14 cellular contexts compared by ENCODE assay signal in genomic region chr14:103748539-103748867, GRCh38. TPM values are rescaled to one million over a fixed set of nuclear protein-coding genes. Genes with fewer than 3 reads are reported as not detected.
DNase-seq lines count a peak whose midpoint lies in the region; ATAC-seq and TF ChIP-seq lines count a peak whose summit lies in the region.
"Had no signal": no experiment of that assay in that cellular context is flagged by ENCODE, and none has a peak within 500 bp of the region (broad histone marks: within the 10 kb centered on the region; RNA-seq: fewer than 3 reads in every experiment).

No MANE protein-coding gene starts in this region.

- H3K9me3 ChIP-seq in CD4-positive, alpha-beta T cell (ENCODE audit: control insufficient read depth, low read length) = no peaks in the 10 kb centered on the region
- H3K9me3 ChIP-seq: body of pancreas, left ventricle myocardium inferior, psoas muscle had no signal

- peaks cover 11% of the 10 kb centered on the region for H3K4me1 Mint-ChIP-seq in CD4-positive, alpha-beta T cell (ENCODE audit: low read depth)
- H3K4me1 Mint-ChIP-seq in activated CD4-positive, alpha-beta T cell treated with anti-CD3 and anti-CD28 coated beads for 36 hours = peaks cover 16% of the 10 kb centered on the region
- peaks cover 17% of the 10 kb centered on the region for H3K4me1 Mint-ChIP-seq in activated naive CD4-positive, alpha-beta T cell treated with anti-CD3 and anti-CD28 coated beads for 36 hours (ENCODE audit: low read depth)

- H3K27ac ChIP-seq in CD4-positive, alpha-beta T cell (ENCODE audit: low read depth, low read length) = no peak overlapping the region
- H3K27ac ChIP-seq: body of pancreas, left ventricle myocardium inferior, psoas muscle had no signal

- CTCF ChIA-PET in CD4-positive, alpha-beta T cell (lab: Charles Lee) = interaction anchor here (0.6 kb wide), 1 partner anchor 68 kb away, joined by 3 read pairs; no protein-coding TSS in a partner anchor
- CTCF ChIA-PET in activated CD4-positive, alpha-beta T cell treated with anti-CD3 and anti-CD28 coated beads for 36 hours (lab: Charles Lee) = interaction anchor here (0.6 to 0.7 kb wide), 2 partner anchors 70 to 705 kb away, joined by 3 read pairs; no protein-coding TSS in a partner anchor
- CTCF ChIA-PET in activated naive CD4-positive, alpha-beta T cell treated with anti-CD3 and anti-CD28 coated beads for 36 hours (lab: Charles Lee) = no interaction called here

- H3K4me3 Mint-ChIP-seq in CD4-positive, alpha-beta T cell = no peak overlapping the region
- no peak overlapping the region for H3K4me3 Mint-ChIP-seq in activated CD4-positive, alpha-beta T cell treated with anti-CD3 and anti-CD28 coated beads for 36 hours
- peak overlapping the region; percentile 24 for H3K4me3 Mint-ChIP-seq in activated naive CD4-positive, alpha-beta T cell treated with anti-CD3 and anti-CD28 coated beads for 36 hours
- H3K4me3 Mint-ChIP-seq: T-helper 1 cell treated with Interleukin-12 subunit alpha and Interleukin-12 subunit beta and Interleukin-4 antibody, amounts not matched to agents 30 μg/mL and 1 μg/mL, for 36 hours had no signal

- intact Hi-C loops in CD4-positive, alpha-beta T cell (cut with DNase I, micrococcal nuclease) = no loop called here
- intact Hi-C loops in activated CD4-positive, alpha-beta T cell treated with anti-CD3 and anti-CD28 coated beads for 36 hours (cut with DNase I, micrococcal nuclease) = no loop called here
- intact Hi-C loops in activated naive CD4-positive, alpha-beta T cell treated with anti-CD3 and anti-CD28 coated beads for 36 hours (cut with micrococcal nuclease) = no loop called here

- ATAC-seq in CD4-positive, alpha-beta T cell (ENCODE audit: poor library complexity) = peak; percentile 99
- peak; percentile 99 for ATAC-seq in activated CD4-positive, alpha-beta T cell treated with anti-CD3 and anti-CD28 coated beads for 36 hours
- no peak for ATAC-seq in esophagus mucosa
- no peak for ATAC-seq in GM21529 (IDR thresholded peaks at IDR 0.05; ENCODE audit: unreplicated experiment)
- ATAC-seq: body of pancreas, HepG2, psoas muscle had no signal

- no peak for TF ChIP-seq CTCF in CD4-positive, alpha-beta T cell (IDR thresholded peaks at IDR 0.05)

- peaks cover 33% of the 10 kb centered on the region for H3K36me3 Mint-ChIP-seq in CD4-positive, alpha-beta T cell (ENCODE audit: low read depth)
- H3K36me3 Mint-ChIP-seq in activated CD4-positive, alpha-beta T cell treated with anti-CD3 and anti-CD28 coated beads for 36 hours (ENCODE audit: low read depth) = peaks cover 4% of the 10 kb centered on the region
- H3K36me3 Mint-ChIP-seq in activated naive CD4-positive, alpha-beta T cell treated with anti-CD3 and anti-CD28 coated beads for 36 hours (ENCODE audit: low read depth) = no peaks in the 10 kb centered on the region

- peak overlapping the region; percentile 89 for H3K27ac Mint-ChIP-seq in CD4-positive, alpha-beta T cell
- peak overlapping the region; percentile 70 for H3K27ac Mint-ChIP-seq in activated CD4-positive, alpha-beta T cell treated with anti-CD3 and anti-CD28 coated beads for 36 hours
- peak overlapping the region; percentile 53 for H3K27ac Mint-ChIP-seq in activated naive CD4-positive, alpha-beta T cell treated with anti-CD3 and anti-CD28 coated beads for 36 hours
- H3K27ac Mint-ChIP-seq: T-helper 1 cell treated with Interleukin-12 subunit alpha and Interleukin-12 subunit beta and Interleukin-4 antibody, amounts not matched to agents 30 μg/mL and 1 μg/mL, for 36 hours had no signal

- H3K27me3 ChIP-seq in CD4-positive, alpha-beta T cell (ENCODE audit: control insufficient read depth, insufficient read depth, low read length) = no peaks in the 10 kb centered on the region
- H3K27me3 ChIP-seq: body of pancreas had no signal

- H3K9me3 Mint-ChIP-seq in CD4-positive, alpha-beta T cell = no peaks in the 10 kb centered on the region
- no peaks in the 10 kb centered on the region for H3K9me3 Mint-ChIP-seq in activated CD4-positive, alpha-beta T cell treated with anti-CD3 and anti-CD28 coated beads for 36 hours (ENCODE audit: low read depth)
- H3K9me3 Mint-ChIP-seq in activated naive CD4-positive, alpha-beta T cell treated with anti-CD3 and anti-CD28 coated beads for 36 hours = no peaks in the 10 kb centered on the region
- H3K9me3 Mint-ChIP-seq: T-helper 1 cell treated with Interleukin-12 subunit alpha and Interleukin-12 subunit beta and Interleukin-4 antibody, amounts not matched to agents 30 μg/mL and 1 μg/mL, for 36 hours had no signal

- DNase-seq in CD4-positive, alpha-beta T cell = peak; percentile 20 to 52 (median 42)
- DNase-seq in activated CD4-positive, alpha-beta T cell treated with anti-CD3 and anti-CD28 coated beads for 36 hours = peak; percentile 78
- peak; percentile 80 for DNase-seq in activated naive CD4-positive, alpha-beta T cell treated with anti-CD3 and anti-CD28 coated beads for 36 hours
- peak; percentile 27 to 34 for DNase-seq in stimulated activated CD4-positive, alpha-beta T cell treated with anti-CD3 and anti-CD28 coated beads, Interleukin-4, amount 100 ng/mL, for 4 hours
- DNase-seq in hypothalamus (lab: John Stamatoyannopoulos, UW) = no peak
- DNase-seq in NOMO-1 treated with dmso at 0.1 percent for 144 hours (lab: John Stamatoyannopoulos, UW; ENCODE audit: unreplicated experiment) = no peak
- DNase-seq: body of pancreas, left ventricle myocardium inferior, NCI-H446 treated with DMSO at 0.1 percent for 48 hours, psoas muscle had no signal

- H3K27me3 Mint-ChIP-seq in CD4-positive, alpha-beta T cell = no peaks in the 10 kb centered on the region
- no peaks in the 10 kb centered on the region for H3K27me3 Mint-ChIP-seq in activated CD4-positive, alpha-beta T cell treated with anti-CD3 and anti-CD28 coated beads for 36 hours
- H3K27me3 Mint-ChIP-seq in activated naive CD4-positive, alpha-beta T cell treated with anti-CD3 and anti-CD28 coated beads for 36 hours (ENCODE audit: low read depth) = no peaks in the 10 kb centered on the region

- POLR2A ChIA-PET in CD4-positive, alpha-beta T cell (lab: Charles Lee) = interaction anchor here (0.5 to 1.2 kb wide), 3 partner anchors 12 to 33 kb away, joined by 3 read pairs; partner anchors contain the start of genes XRCC3 and ZFYVE21
- POLR2A ChIA-PET in activated CD4-positive, alpha-beta T cell treated with anti-CD3 and anti-CD28 coated beads for 36 hours (lab: Charles Lee) = no interaction called here

RNA-seq across cellular contexts. Expression of gene ZFYVE21, which starts 32.9 kb away (rescaled TPM):
- 1 to 10 TPM; 2.6 to 3.0 TPM for total RNA-seq in CD4-positive, alpha-beta T cell
- 10 to 100 TPM; 10.1 to 12.7 TPM for total RNA-seq in activated CD4-positive, alpha-beta T cell treated with anti-CD3 and anti-CD28 coated beads for 36 hours
- 10 to 100 TPM in 1 of 2 experiments, 1 to 10 TPM in 1; 9.1 to 10.4 TPM for total RNA-seq in activated naive CD4-positive, alpha-beta T cell treated with anti-CD3 and anti-CD28 coated beads for 36 hours
- total RNA-seq in esophagus mucosa = 58.8 TPM

RNA-seq across cellular contexts. Expression of gene XRCC3, which starts 33.3 kb away (rescaled TPM):
- total RNA-seq in CD4-positive, alpha-beta T cell = 1 to 10 TPM; 4.6 to 4.8 TPM
- 10 to 100 TPM; 43.7 to 46.9 TPM for total RNA-seq in activated CD4-positive, alpha-beta T cell treated with anti-CD3 and anti-CD28 coated beads for 36 hours
- total RNA-seq in activated naive CD4-positive, alpha-beta T cell treated with anti-CD3 and anti-CD28 coated beads for 36 hours = 10 to 100 TPM; 49.0 to 50.4 TPM
- 11.3 TPM for total RNA-seq in esophagus mucosa

Comparison
In these comparisons a context has a peak if more than half of its experiments do, and no peak if none do; other contexts are left out.
1. ATAC-seq: peak in CD4-positive, alpha-beta T cell (single experiment) and activated CD4-positive, alpha-beta T cell treated with anti-CD3 and anti-CD28 coated beads for 36 hours (single experiment); none in esophagus mucosa (single experiment) and GM21529 (single experiment).
2. DNase-seq: peak in CD4-positive, alpha-beta T cell (10 of 10), activated CD4-positive, alpha-beta T cell treated with anti-CD3 and anti-CD28 coated beads for 36 hours (single experiment), activated naive CD4-positive, alpha-beta T cell treated with anti-CD3 and anti-CD28 coated beads for 36 hours (single experiment) and stimulated activated CD4-positive, alpha-beta T cell treated with anti-CD3 and anti-CD28 coated beads, Interleukin-4, amount 100 ng/mL, for 4 hours (2 of 2); none in hypothalamus (0 of 51) and NOMO-1 treated with dmso at 0.1 percent for 144 hours (single experiment).
3. Peak in every context shown above with its lines, with median percentiles within 50 percentile points of each other: H3K27ac Mint-ChIP-seq.